Comparison of ENCODE assay signal across 1 cellular context in the genomic region with DNA sequence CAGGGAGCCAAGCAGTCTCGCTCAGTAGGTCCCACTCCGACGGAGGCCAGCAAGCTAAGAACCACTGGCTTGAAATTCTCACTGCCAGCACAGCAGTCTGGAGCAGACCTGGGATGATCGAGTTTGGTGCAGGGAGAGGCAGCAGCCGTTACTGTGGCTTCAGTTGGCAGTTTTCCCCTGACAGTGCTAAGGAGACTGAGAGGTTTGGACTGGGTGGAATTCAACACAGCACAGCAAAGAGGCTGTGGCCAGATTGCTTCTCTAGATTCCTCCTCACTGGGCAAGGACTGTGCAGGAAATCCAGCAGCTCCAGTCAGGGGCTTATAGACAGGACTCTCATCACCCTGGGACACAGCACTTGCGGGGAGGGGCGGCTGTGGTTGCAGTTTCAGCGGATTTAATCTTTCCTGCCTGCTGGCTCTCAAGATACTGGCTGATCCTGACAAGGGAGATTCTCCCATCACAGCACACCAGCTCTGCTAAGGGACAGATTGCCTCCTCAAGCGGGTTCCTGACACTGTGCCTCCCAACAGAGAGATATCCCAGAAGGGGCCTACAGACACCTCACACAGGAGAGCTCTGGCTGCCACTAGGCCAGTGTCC.
TF ChIP-seq lines count a peak whose summit lies in the region.

No MANE protein-coding gene starts in this region.

TF ChIP-seq in GM23338, 12 proteins besides CTCF, POLR2A, EP300 and RAD21 (continued from another document):
- TF ChIP-seq CREB1 (CRISPR knock-in tag; IDR thresholded peaks at IDR 0.05; ENCODE audit: low read depth), result no peak
- no peak for TF ChIP-seq EZH2 (IDR thresholded peaks at IDR 0.05; ENCODE audit: low read depth, unreplicated experiment)
- TF ChIP-seq, protein P1, sequence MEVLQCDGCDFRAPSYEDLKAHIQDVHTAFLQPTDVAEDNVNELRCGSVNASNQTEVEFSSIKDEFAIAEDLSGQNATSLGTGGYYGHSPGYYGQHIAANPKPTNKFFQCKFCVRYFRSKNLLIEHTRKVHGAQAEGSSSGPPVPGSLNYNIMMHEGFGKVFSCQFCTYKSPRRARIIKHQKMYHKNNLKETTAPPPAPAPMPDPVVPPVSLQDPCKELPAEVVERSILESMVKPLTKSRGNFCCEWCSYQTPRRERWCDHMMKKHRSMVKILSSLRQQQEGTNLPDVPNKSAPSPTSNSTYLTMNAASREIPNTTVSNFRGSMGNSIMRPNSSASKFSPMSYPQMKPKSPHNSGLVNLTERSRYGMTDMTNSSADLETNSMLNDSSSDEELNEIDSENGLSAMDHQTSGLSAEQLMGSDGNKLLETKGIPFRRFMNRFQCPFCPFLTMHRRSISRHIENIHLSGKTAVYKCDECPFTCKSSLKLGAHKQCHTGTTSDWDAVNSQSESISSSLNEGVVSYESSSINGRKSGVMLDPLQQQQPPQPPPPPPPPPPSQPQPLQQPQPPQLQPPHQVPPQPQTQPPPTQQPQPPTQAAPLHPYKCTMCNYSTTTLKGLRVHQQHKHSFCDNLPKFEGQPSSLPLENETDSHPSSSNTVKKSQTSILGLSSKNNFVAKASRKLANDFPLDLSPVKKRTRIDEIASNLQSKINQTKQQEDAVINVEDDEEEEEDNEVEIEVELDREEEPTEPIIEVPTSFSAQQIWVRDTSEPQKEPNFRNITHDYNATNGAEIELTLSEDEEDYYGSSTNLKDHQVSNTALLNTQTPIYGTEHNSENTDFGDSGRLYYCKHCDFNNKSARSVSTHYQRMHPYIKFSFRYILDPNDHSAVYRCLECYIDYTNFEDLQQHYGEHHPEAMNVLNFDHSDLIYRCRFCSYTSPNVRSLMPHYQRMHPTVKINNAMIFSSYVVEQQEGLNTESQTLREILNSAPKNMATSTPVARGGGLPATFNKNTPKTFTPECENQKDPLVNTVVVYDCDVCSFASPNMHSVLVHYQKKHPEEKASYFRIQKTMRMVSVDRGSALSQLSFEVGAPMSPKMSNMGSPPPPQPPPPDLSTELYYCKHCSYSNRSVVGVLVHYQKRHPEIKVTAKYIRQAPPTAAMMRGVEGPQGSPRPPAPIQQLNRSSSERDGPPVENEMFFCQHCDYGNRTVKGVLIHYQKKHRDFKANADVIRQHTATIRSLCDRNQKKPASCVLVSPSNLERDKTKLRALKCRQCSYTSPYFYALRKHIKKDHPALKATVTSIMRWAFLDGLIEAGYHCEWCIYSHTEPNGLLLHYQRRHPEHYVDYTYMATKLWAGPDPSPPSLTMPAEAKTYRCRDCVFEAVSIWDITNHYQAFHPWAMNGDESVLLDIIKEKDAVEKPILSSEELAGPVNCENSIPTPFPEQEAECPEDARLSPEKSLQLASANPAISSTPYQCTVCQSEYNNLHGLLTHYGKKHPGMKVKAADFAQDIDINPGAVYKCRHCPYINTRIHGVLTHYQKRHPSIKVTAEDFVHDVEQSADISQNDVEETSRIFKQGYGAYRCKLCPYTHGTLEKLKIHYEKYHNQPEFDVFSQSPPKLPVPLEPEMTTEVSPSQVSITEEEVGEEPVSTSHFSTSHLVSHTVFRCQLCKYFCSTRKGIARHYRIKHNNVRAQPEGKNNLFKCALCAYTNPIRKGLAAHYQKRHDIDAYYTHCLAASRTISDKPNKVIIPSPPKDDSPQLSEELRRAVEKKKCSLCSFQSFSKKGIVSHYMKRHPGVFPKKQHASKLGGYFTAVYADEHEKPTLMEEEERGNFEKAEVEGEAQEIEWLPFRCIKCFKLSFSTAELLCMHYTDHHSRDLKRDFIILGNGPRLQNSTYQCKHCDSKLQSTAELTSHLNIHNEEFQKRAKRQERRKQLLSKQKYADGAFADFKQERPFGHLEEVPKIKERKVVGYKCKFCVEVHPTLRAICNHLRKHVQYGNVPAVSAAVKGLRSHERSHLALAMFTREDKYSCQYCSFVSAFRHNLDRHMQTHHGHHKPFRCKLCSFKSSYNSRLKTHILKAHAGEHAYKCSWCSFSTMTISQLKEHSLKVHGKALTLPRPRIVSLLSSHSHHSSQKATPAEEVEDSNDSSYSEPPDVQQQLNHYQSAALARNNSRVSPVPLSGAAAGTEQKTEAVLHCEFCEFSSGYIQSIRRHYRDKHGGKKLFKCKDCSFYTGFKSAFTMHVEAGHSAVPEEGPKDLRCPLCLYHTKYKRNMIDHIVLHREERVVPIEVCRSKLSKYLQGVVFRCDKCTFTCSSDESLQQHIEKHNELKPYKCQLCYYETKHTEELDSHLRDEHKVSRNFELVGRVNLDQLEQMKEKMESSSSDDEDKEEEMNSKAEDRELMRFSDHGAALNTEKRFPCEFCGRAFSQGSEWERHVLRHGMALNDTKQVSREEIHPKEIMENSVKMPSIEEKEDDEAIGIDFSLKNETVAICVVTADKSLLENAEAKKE (CRISPR knock-in tag; IDR thresholded peaks at IDR 0.05), result no peak
